ENCODE assay signal across 23 cellular contexts in the genomic region with DNA sequence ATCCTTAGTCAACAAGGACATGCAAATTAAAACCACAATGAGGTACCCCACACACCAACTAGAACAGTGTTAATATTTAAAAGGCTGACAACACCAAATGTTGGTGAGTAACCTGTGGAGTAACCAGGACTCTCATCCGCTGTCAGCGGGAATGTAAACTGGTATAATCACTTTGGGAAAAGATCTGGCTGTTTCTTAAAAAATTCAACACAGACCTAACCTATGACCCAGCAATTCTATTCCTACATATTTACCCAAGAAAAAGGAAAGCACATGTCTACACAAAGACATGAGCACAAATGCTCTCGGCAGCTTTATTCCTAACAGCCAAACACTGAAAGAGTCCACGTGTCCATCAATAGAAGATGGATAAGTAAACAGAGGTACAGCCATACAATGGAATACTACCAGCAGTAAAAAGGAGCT. TPM values are rescaled to one million over a fixed set of nuclear protein-coding genes. Genes with fewer than 3 reads are reported as not detected.
DNase-seq lines count a peak whose midpoint lies in the region; FAIRE-seq and TF ChIP-seq lines count a peak whose summit lies in the region.
"Had no signal": no experiment of that assay in that cellular context is flagged by ENCODE, and none has a peak within 500 bp of the region (broad histone marks: within the 10 kb centered on the region; RNA-seq: fewer than 3 reads in every experiment).

No MANE protein-coding gene starts in this region.

- no peak overlapping the region for H3K4me3 ChIP-seq in dorsolateral prefrontal cortex
- H3K4me3 ChIP-seq: gastroesophageal sphincter, GM23338, skin epidermis, upper lobe of left lung had no signal

- H3K27ac ChIP-seq in dorsolateral prefrontal cortex (peak overlapping the region in 51 of 59 donors; percentile 1 to 99 (median 65)), temporal lobe (ENCODE audit: low read depth, low read length) (peak overlapping the region; percentile 30)
- H3K27ac ChIP-seq: C4-2B, gastroesophageal sphincter, skin epidermis, upper lobe of left lung had no signal

- TF ChIP-seq CTCF in dorsolateral prefrontal cortex (IDR thresholded peaks at IDR 0.05 in 54 of 56, conservative IDR thresholded peaks at IDR 0.05 in 2 of 56; ENCODE audit: low read depth in 1 of 56, partially characterized antibody in 56 of 56), result no peak
- TF ChIP-seq CTCF in D721Med (IDR thresholded peaks at IDR 0.05; ENCODE audit: insufficient read depth, missing control alignments), result no peak

- no peaks in the 10 kb centered on the region for H3K27me3 ChIP-seq in dorsolateral prefrontal cortex
- H3K27me3 ChIP-seq: gastroesophageal sphincter, upper lobe of left lung had no signal

- DNase-seq in NCI-H345 (lab: John Stamatoyannopoulos, UW) (peak; percentile 25), NCI-H345 treated with DMSO at 0.1 percent for 48 hours (lab: John Stamatoyannopoulos, UW; ENCODE audit: unreplicated experiment) (no peak), NCI-H748 treated with DMSO at 0.1 percent for 48 hours (lab: John Stamatoyannopoulos, UW) (peak; percentile 15), dorsolateral prefrontal cortex (no peak), dermis blood vessel endothelial cell (no peak), D721Med (ENCODE audit: insufficient read length, low spot score) (no peak), SW480 (ENCODE audit: low spot score) (no peak)
- DNase-seq: activated CD4-positive, alpha-beta T cell treated with anti-CD3 and anti-CD28 coated beads for 36 hours; activated gamma-delta T cell treated with Interleukin-2 at 50 U/mL for 16 hours; Calu3; HFFc6; immature natural killer cell; NCI-H1694 treated with DMSO at 0.1 percent for 48 hours; NCI-H524 treated with DMSO at 0.1 percent for 48 hours; SHP77 treated with DMSO at 0.1 percent for 48 hours; substantia nigra; upper lobe of left lung had no signal

- intact Hi-C loops in dorsolateral prefrontal cortex (cut with DNase I), result loop anchor here (10.0 kb wide), 2 partner anchors 210 to 450 kb away; no protein-coding TSS in a partner anchor

- no peak for FAIRE-seq in D721Med (lab: Jason Lieb, UNC)
- FAIRE-seq: GM19239 had no signal

RNA-seq across cellular contexts. Expression of gene NRDE2, which starts 26.6 kb away (rescaled TPM):
- total RNA-seq in dorsolateral prefrontal cortex, result 10 to 100 TPM; 16.4 to 42.6 (median 27.7) TPM
- 14.0 TPM for total RNA-seq in temporal lobe
- total RNA-seq in dermis blood vessel endothelial cell, result 12.3 and 13.3 TPM in 2 replicates

RNA-seq across cellular contexts. Expression of gene PSMC1, which starts 48.8 kb away (rescaled TPM):
- total RNA-seq in dorsolateral prefrontal cortex (100 to 1,000 TPM in 9 of 120 experiments, 10 to 100 TPM in 111; 46.1 to 111 (median 79.9) TPM), temporal lobe (55.6 TPM), dermis blood vessel endothelial cell (179 and 245 TPM in 2 replicates)

Comparison
In these comparisons a context has a peak if more than half of its experiments do, and no peak if none do; other contexts are left out.
1. DNase-seq: peak in NCI-H345 (single experiment) and NCI-H748 treated with DMSO at 0.1 percent for 48 hours (single experiment); none in NCI-H345 treated with DMSO at 0.1 percent for 48 hours (single experiment), dorsolateral prefrontal cortex (0 of 10), dermis blood vessel endothelial cell (single experiment), D721Med (single experiment) and SW480 (single experiment).